8 cellular contexts compared by ENCODE assay signal in the genomic region with DNA sequence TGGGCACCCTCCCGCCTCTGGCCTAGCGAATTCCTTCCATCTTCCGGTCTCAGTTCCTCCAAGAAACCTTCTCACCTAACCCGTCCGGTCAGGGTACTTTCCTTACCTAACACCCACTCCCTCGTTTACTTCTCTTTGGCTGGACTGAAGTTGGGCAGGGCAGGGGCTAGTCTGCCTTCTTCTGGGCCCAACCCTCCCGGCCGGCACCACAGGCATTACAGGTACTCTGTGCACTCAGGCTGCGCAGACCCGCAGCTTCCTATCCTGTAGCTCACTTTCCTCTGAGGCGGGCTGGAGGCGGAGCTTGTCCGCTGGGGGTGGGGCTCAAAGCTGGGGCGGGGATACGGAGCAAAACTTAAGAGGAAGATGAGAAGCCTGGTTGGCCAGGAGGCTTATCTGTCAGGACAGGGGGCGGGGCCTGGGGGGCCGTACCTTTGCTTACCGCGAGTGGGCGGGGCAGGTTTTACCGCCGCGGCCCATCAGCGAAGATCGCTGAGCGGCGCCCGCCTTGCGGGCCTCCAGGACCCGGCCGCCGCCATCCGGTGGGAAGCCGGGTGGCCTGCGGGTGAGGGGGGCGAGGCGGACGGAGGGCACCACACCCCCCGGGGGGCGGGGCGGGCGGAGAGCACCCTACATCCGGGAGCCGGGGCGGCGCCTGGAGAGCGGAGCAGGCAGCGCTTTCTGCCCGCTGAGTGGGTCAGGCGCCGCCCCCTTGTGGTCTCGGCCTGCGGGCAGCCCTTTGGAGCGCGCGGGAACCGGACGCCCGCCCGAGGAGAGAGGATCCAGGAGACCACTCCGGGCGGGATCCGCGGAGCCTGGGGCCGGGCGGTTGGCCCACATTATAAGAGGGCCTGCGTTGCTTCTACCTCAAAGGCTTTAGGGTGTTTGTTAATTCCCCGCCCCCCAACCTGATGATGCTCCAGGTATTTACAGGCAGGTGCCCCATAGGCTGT. TPM values are rescaled to one million over a fixed set of nuclear protein-coding genes. Genes with fewer than 3 reads are reported as not detected.
A peak's percentile ranks its signal among the peaks of the same experiment; 100 is the strongest.
DNase-seq lines count a peak whose midpoint lies in the region; ATAC-seq and TF ChIP-seq lines count a peak whose summit lies in the region.

No MANE protein-coding gene starts in this region.

- WGBS in lower leg skin, 2 donors: 1% methylated on average over 25 to 29 of the region's 68 CpGs

- peak overlapping the region; percentile 53 for H3K27ac ChIP-seq in duodenal mucosa (ENCODE audit: low read depth, low read length)

- peak overlapping the region; percentile 53 to 68 for H3K9ac ChIP-seq in duodenal mucosa (ENCODE audit: low read depth in 1 of 2, low read length in 2 of 2)

- H3K4me3 ChIP-seq in duodenal mucosa (ENCODE audit: low read depth in 1 of 2, low read length in 2 of 2) (peak overlapping the region; percentile 74 to 77), lower leg skin (ENCODE audit: low read depth, poor library complexity, severe bottlenecking) (peak overlapping the region; percentile 37)

- no peak for TF ChIP-seq POLR2A in lower leg skin (IDR thresholded peaks at IDR 0.05)

- DNase-seq in CD1c-positive myeloid dendritic cell (ENCODE audit: extremely low spot score) (peak; percentile 97), NCI-H748 treated with DMSO at 0.1 percent for 48 hours (lab: John Stamatoyannopoulos, UW) (peak; percentile 75), lower leg skin (ENCODE audit: low spot score in 2 of 2) (peak; percentile 98 to 99)
- DNase-seq in activated CD4-positive, alpha-beta T cell treated with anti-CD3 and anti-CD28 coated beads, Interleukin-2, amount 50 U/mL, for 48 hours: peak; percentile 98 to 99
- peak; percentile 96 to 97 for DNase-seq in stimulated activated CD4-positive, alpha-beta T cell treated with anti-CD3 and anti-CD28 coated beads, Interleukin-4, amount 100 ng/mL, for 4 hours

- peak; percentile 94 for ATAC-seq in GM19395 (IDR thresholded peaks at IDR 0.05; ENCODE audit: unreplicated experiment)
- peak; percentile 86 for ATAC-seq in HG03565 (IDR thresholded peaks at IDR 0.05; ENCODE audit: unreplicated experiment)

- no peak for TF ChIP-seq CTCF in lower leg skin (IDR thresholded peaks at IDR 0.05)

- H3K36me3 ChIP-seq in duodenal mucosa (ENCODE audit: control insufficient read depth in 1 of 2, insufficient read depth in 2 of 2, low read length in 2 of 2): no peaks in the 10 kb centered on the region

- intact Hi-C loops in lower leg skin (cut with DNase I; ENCODE audit: low total_unique reads): no loop called here

- no peaks in the 10 kb centered on the region for H3K27me3 ChIP-seq in duodenal mucosa (ENCODE audit: control insufficient read depth in 1 of 2, insufficient read depth in 2 of 2, low read length in 2 of 2)

- no peaks in the 10 kb centered on the region for H3K9me3 ChIP-seq in duodenal mucosa (ENCODE audit: control insufficient read depth in 1 of 2, low read length in 2 of 2)

- H3K4me1 ChIP-seq in duodenal mucosa (ENCODE audit: control insufficient read depth in 1 of 2, insufficient read depth in 2 of 2, low read length in 2 of 2): peaks cover 0 to 13% of the 10 kb centered on the region in 2 donors

RNA-seq across cellular contexts. Expression of gene ZNF648, which starts 31.9 kb away (rescaled TPM):
- under 1 TPM; 0.04 to 0.57 (median 0.09) TPM for total RNA-seq in lower leg skin

Comparison
In these comparisons a context has a peak if more than half of its experiments do, and no peak if none do; other contexts are left out.
1. Peak in every context shown above with its lines: DNase-seq, ATAC-seq, H3K4me3 ChIP-seq and H3K27ac ChIP-seq.